ENCODE assay signal across 8 cellular contexts in genomic region chr5:78457507-78457906, GRCh38.
DNase-seq lines count a peak whose midpoint lies in the region; ATAC-seq and TF ChIP-seq lines count a peak whose summit lies in the region.
"Not testable (repeated sequence)": the region's sequence is repeated elsewhere in the genome, so short reads cannot be mapped to it uniquely, and the experiment has no call there.

No MANE protein-coding gene starts in this region.

- DNase-seq in Caco-2 (peak; percentile 28 to 61), WTC11 (ENCODE audit: low spot score) (peak; percentile 43)
- DNase-seq in H7; endodermal cell; fibroblast of villous mesenchyme (ENCODE audit: low read depth); neural crest cell (ENCODE audit: low read depth, low spot score); smooth muscle cell (lab: John Stamatoyannopoulos, UW; ENCODE audit: unreplicated experiment): not testable (repeated sequence)

- WGBS in endodermal cell (ENCODE audit: insufficient coverage in 1 of 2, insufficient read length in 1 of 2), 2 experiments = 41% methylated on average over 4 of the region's 14 CpGs; no CpG with 5 or more reads in 1 of the 2 experiments
- 33% methylated on average over 14 of the region's 14 CpGs for whole genome bisulfite sequencing in smooth muscle cell (ENCODE audit: low lambda C conversion rate)

- H3K4me2 ChIP-seq in smooth muscle cell = peak overlapping the region; percentile 17

- POLR2A ChIA-PET in Caco-2 (lab: Charles Lee); HEK293 (lab: Yijun Ruan, JAX); WTC11 (lab: Charles Lee): not testable (repeated sequence)

- H2AFZ ChIP-seq in smooth muscle cell (ENCODE audit: low read depth) = not testable (repeated sequence)

- not testable (repeated sequence) for H3K27me3 ChIP-seq in Caco-2 (replicated peaks; ENCODE audit: control insufficient read depth, insufficient read depth, low read length); H7 (ENCODE audit: control insufficient read depth, insufficient read depth, low read length); endodermal cell (ENCODE audit: control insufficient read depth, insufficient read depth, low read length, poor library complexity, severe bottlenecking); smooth muscle cell (ENCODE audit: low read depth)

- H3K9ac ChIP-seq in endodermal cell (ENCODE audit: extremely low read depth, low read length, poor library complexity, severe bottlenecking); smooth muscle cell (ENCODE audit: low read depth): not testable (repeated sequence)

- H3K9me3 ChIP-seq in Caco-2; HEK293 (ENCODE audit: control insufficient read depth, insufficient read depth, low read depth, low read length); endodermal cell (ENCODE audit: control insufficient read depth, low read length); smooth muscle cell (replicated peaks; ENCODE audit: low read depth): not testable (repeated sequence)

- not testable (repeated sequence) for TF ChIP-seq CTCF in Caco-2 (IDR thresholded peaks at IDR 0.05; ENCODE audit: insufficient read depth in 1 of 2, low read depth in 1 of 2, low read length in 1 of 2, severe bottlenecking in 1 of 2, unreplicated experiment in 1 of 2); HEK293 (tag by site-specific recombination; IDR thresholded peaks at IDR 0.05); WTC11 (IDR thresholded peaks at IDR 0.05); endodermal cell (conservative IDR thresholded peaks at IDR 0.05); fibroblast of villous mesenchyme (IDR thresholded peaks at IDR 0.05; ENCODE audit: insufficient read depth, low read depth, low read length); neural crest cell (conservative IDR thresholded peaks at IDR 0.05); smooth muscle cell (IDR thresholded peaks at IDR 0.05; ENCODE audit: borderline replicate concordance, insufficient read depth, poor library complexity, severe bottlenecking)

- H3K4me3 Mint-ChIP-seq in Caco-2 (ENCODE audit: unreplicated experiment) (peak overlapping the region; percentile 71), WTC11 (peak overlapping the region; percentile 63), endodermal cell (peak overlapping the region; percentile 50), neural crest cell (peak overlapping the region; percentile 77)

- H3K4me1 ChIP-seq in Caco-2; HEK293 (ENCODE audit: control insufficient read depth, insufficient read depth, low read length); endodermal cell (ENCODE audit: control insufficient read depth, insufficient read depth, low read length); smooth muscle cell (ENCODE audit: low read depth): not testable (repeated sequence)

- H3K27ac Mint-ChIP-seq in Caco-2 (ENCODE audit: unreplicated experiment) (peak overlapping the region; percentile 80), endodermal cell (peak overlapping the region; percentile 88)
- H3K27ac Mint-ChIP-seq in WTC11; neural crest cell (ENCODE audit: unreplicated experiment): not testable (repeated sequence)

- H3K9me3 Mint-ChIP-seq in Caco-2 (ENCODE audit: unreplicated experiment); WTC11; endodermal cell; neural crest cell: not testable (repeated sequence)

- H3K4me3 ChIP-seq in Caco-2 (ENCODE audit: low read depth, low read length); HEK293 (ENCODE audit: low read depth, low read length); endodermal cell (ENCODE audit: low read length): not testable (repeated sequence)
- H3K4me3 ChIP-seq in H7 (ENCODE audit: insufficient read depth, low read depth, low read length) (peak overlapping the region; percentile 2; the same call in 1 of the 2 replicates), fibroblast of villous mesenchyme (ENCODE audit: low read depth, low read length) (peak overlapping the region; percentile 40), smooth muscle cell (peak overlapping the region; percentile 8)

- CTCF ChIA-PET in Caco-2 (lab: Charles Lee); HEK293 (lab: Yijun Ruan, JAX); WTC11 (lab: Charles Lee): not testable (repeated sequence)

- not testable (repeated sequence) for H3F3A ChIP-seq in smooth muscle cell (ENCODE audit: low read depth)

- ATAC-seq in WTC11 = not testable (repeated sequence)

- H3K27me3 Mint-ChIP-seq in Caco-2 (ENCODE audit: insufficient read depth, unreplicated experiment); WTC11 (ENCODE audit: low read depth); endodermal cell (ENCODE audit: insufficient read depth); neural crest cell (ENCODE audit: low read depth): not testable (repeated sequence)

- H3K79me2 ChIP-seq in smooth muscle cell (ENCODE audit: low read depth) = not testable (repeated sequence)

- not testable (repeated sequence) for BruUV-seq in Caco-2 (replicated peaks; lab: Mats Ljungman, UMichigan)

- H3K4me1 Mint-ChIP-seq in Caco-2 (ENCODE audit: low read depth, unreplicated experiment); WTC11; endodermal cell; neural crest cell: not testable (repeated sequence)

- H3K27ac ChIP-seq in HEK293 (ENCODE audit: extremely low read depth, low read depth, low read length); endodermal cell (ENCODE audit: low read depth, low read length); smooth muscle cell (ENCODE audit: low read depth): not testable (repeated sequence)

- intact Hi-C loops in Caco-2 (cut with micrococcal nuclease; ENCODE audit: unreplicated experiment) = not testable (repeated sequence)

- H4K20me1 ChIP-seq in smooth muscle cell (ENCODE audit: low read depth) = not testable (repeated sequence)

- not testable (repeated sequence) for H3K36me3 ChIP-seq in Caco-2 (ENCODE audit: control insufficient read depth, insufficient read depth, low read length); H7 (replicated peaks; ENCODE audit: control insufficient read depth, insufficient read depth, low read length); HEK293 (ENCODE audit: control insufficient read depth in 2 of 2, insufficient read depth in 1 of 2, low read length in 2 of 2); smooth muscle cell (ENCODE audit: low read depth)
- peaks cover 12% of the 10 kb centered on the region for H3K36me3 ChIP-seq in endodermal cell (ENCODE audit: control insufficient read depth, insufficient read depth, low read length)

- not testable (repeated sequence) for H3K36me3 Mint-ChIP-seq in Caco-2 (ENCODE audit: insufficient read depth, unreplicated experiment)
- H3K36me3 Mint-ChIP-seq in WTC11 = peaks cover 17% of the 10 kb centered on the region
- H3K36me3 Mint-ChIP-seq in endodermal cell (ENCODE audit: low read depth) = peaks cover 32% of the 10 kb centered on the region
- H3K36me3 Mint-ChIP-seq in neural crest cell (ENCODE audit: low read depth) = peaks cover 27% of the 10 kb centered on the region

TF ChIP-seq in HEK293, 187 proteins besides CTCF, POLR2A, EP300 and RAD21 (continues in another document):
- TF ChIP-seq ZBTB8A (tag by site-specific recombination; IDR thresholded peaks at IDR 0.05) = peak; percentile 47; the same call in 1 of the 2 replicates
